In genomic region chr6:113970808-113971676, GRCh38 we compare ENCODE assay signal across 1 cellular context.
TF ChIP-seq lines count a peak whose summit lies in the region.

TSS of gene HDAC2 (minus strand) at chr6:113971148. CDS start at chr6:113970908, 240 bp downstream.

TF ChIP-seq in HepG2, 621 proteins besides CTCF, POLR2A, EP300 and RAD21 (continued from another document and continues in another):
- peak; percentile 93 for TF ChIP-seq ZNF770 (CRISPR knock-in tag; IDR thresholded peaks at IDR 0.05)
- peak; percentile 95 for TF ChIP-seq SALL1 (CRISPR knock-in tag; IDR thresholded peaks at IDR 0.05)
- peak; percentile 83; the same call in 1 of the 2 replicates for TF ChIP-seq ZNF224 (CRISPR knock-in tag; IDR thresholded peaks at IDR 0.05)
- peak; percentile 96 for TF ChIP-seq PHF8 (CRISPR knock-in tag; IDR thresholded peaks at IDR 0.05)
- peak; percentile 94 for TF ChIP-seq STAT5B (CRISPR knock-in tag; IDR thresholded peaks at IDR 0.05)
- peak; percentile 38; the same call in 1 of the 2 replicates for TF ChIP-seq ZNF577 (CRISPR knock-in tag; IDR thresholded peaks at IDR 0.05; ENCODE audit: borderline replicate concordance, low read depth)
- TF ChIP-seq ZNF431 (CRISPR knock-in tag; IDR thresholded peaks at IDR 0.05; ENCODE audit: borderline replicate concordance, low read depth): peak; percentile 93
- peak; percentile 74 for TF ChIP-seq PPARG (CRISPR knock-in tag; conservative IDR thresholded peaks at IDR 0.05)
- peak; percentile 75 for TF ChIP-seq KDM3A (CRISPR knock-in tag; IDR thresholded peaks at IDR 0.05; ENCODE audit: low read depth)
- peak; percentile 44; the same call in 1 of the 2 replicates for TF ChIP-seq CEBPG (CRISPR knock-in tag; IDR thresholded peaks at IDR 0.05)
- no peak; the same call in 1 of the 2 replicates for TF ChIP-seq RORA (CRISPR knock-in tag; IDR thresholded peaks at IDR 0.05)
- TF ChIP-seq IRF1 (CRISPR knock-in tag; IDR thresholded peaks at IDR 0.05; ENCODE audit: low read depth): peak; percentile 94
- peak; percentile 71; the same call in 1 of the 2 replicates for TF ChIP-seq KDM5A (IDR thresholded peaks at IDR 0.05; ENCODE audit: borderline replicate concordance, low read length)
- peak; percentile 92; the same call in 1 of the 2 replicates for TF ChIP-seq ZNF160 (CRISPR knock-in tag; IDR thresholded peaks at IDR 0.05)
- peak; percentile 91; the same call in 1 of the 2 replicates for TF ChIP-seq ZNF558 (CRISPR knock-in tag; IDR thresholded peaks at IDR 0.05; ENCODE audit: borderline replicate concordance)
- TF ChIP-seq RXRA (CRISPR knock-in tag; IDR thresholded peaks at IDR 0.05): peak; percentile 81
- peak; percentile 64 for TF ChIP-seq GMEB2 (CRISPR knock-in tag; IDR thresholded peaks at IDR 0.05; ENCODE audit: low read depth)
- 0 out of 2 replicates have a peak, but pooled peaks have one; percentile 73 for TF ChIP-seq ZNF746 (CRISPR knock-in tag; IDR thresholded peaks at IDR 0.05)
- TF ChIP-seq TCF7 (IDR thresholded peaks at IDR 0.05; ENCODE audit: low read depth): no peak
- TF ChIP-seq DNMT3B (CRISPR knock-in tag; conservative IDR thresholded peaks at IDR 0.05): peak; percentile 97
- TF ChIP-seq SMAD3 (CRISPR knock-in tag; IDR thresholded peaks at IDR 0.05): 0 out of 2 replicates have a peak, but pooled peaks have one; percentile 36
- peak; percentile 51 for TF ChIP-seq PRPF4 (IDR thresholded peaks at IDR 0.05; ENCODE audit: low read depth, low read length, poor library complexity, severe bottlenecking)
- 0 out of 2 replicates have a peak, but pooled peaks have one; percentile 10 for TF ChIP-seq ZNF710 (CRISPR knock-in tag; IDR thresholded peaks at IDR 0.05; ENCODE audit: borderline replicate concordance)
- 0 out of 2 replicates have a peak, but pooled peaks have one; percentile 61 for TF ChIP-seq MAF1 (CRISPR knock-in tag; IDR thresholded peaks at IDR 0.05; ENCODE audit: borderline replicate concordance)
- TF ChIP-seq ZNF430 (CRISPR knock-in tag; IDR thresholded peaks at IDR 0.05): peak; percentile 99
- TF ChIP-seq HIVEP1 (CRISPR knock-in tag; IDR thresholded peaks at IDR 0.05): no peak
- no peak; the same call in 1 of the 2 replicates for TF ChIP-seq ATF6 (CRISPR knock-in tag; conservative IDR thresholded peaks at IDR 0.05)
- TF ChIP-seq SP4 (CRISPR knock-in tag; IDR thresholded peaks at IDR 0.05): peak; percentile 86
- no peak for TF ChIP-seq CHD4 (IDR thresholded peaks at IDR 0.05; ENCODE audit: borderline replicate concordance, low read length)
- no peak for TF ChIP-seq RAD51 (IDR thresholded peaks at IDR 0.05; ENCODE audit: borderline replicate concordance)
- no peak for TF ChIP-seq CCAR2 (optimal IDR thresholded peaks at IDR 0.05; ENCODE audit: low read depth, low read length)
- no peak for TF ChIP-seq GPBP1L1 (CRISPR knock-in tag; IDR thresholded peaks at IDR 0.05)
- peak; percentile 92 for TF ChIP-seq ATF7 (IDR thresholded peaks at IDR 0.05)
- TF ChIP-seq ATF7 (CRISPR knock-in tag; IDR thresholded peaks at IDR 0.05): peak; percentile 70; the same call in 1 of the 2 replicates
- peak; percentile 96 for TF ChIP-seq BHLHE40 (IDR thresholded peaks at IDR 0.05; ENCODE audit: low read length)
- peak; percentile 42 for TF ChIP-seq ZSCAN25 (CRISPR knock-in tag; IDR thresholded peaks at IDR 0.05)
- peak; percentile 83 for TF ChIP-seq ZNF672 (CRISPR knock-in tag; IDR thresholded peaks at IDR 0.05)
- no peak; the same call in 1 of the 2 replicates for TF ChIP-seq NFIC (IDR thresholded peaks at IDR 0.05; ENCODE audit: low read length)
- no peak for TF ChIP-seq ZNF260 (CRISPR knock-in tag; IDR thresholded peaks at IDR 0.05; ENCODE audit: borderline replicate concordance, low read depth)
- no peak; the same call in 1 of the 2 replicates for TF ChIP-seq ZSCAN29 (CRISPR knock-in tag; conservative IDR thresholded peaks at IDR 0.05)
- TF ChIP-seq PREB (CRISPR knock-in tag; IDR thresholded peaks at IDR 0.05): no peak
- peak; percentile 89; the same call in 1 of the 2 replicates for TF ChIP-seq THAP7 (CRISPR knock-in tag; IDR thresholded peaks at IDR 0.05)
- TF ChIP-seq JUNB (CRISPR knock-in tag; IDR thresholded peaks at IDR 0.05; ENCODE audit: borderline replicate concordance): peak; percentile 87; the same call in 1 of the 2 replicates
- peak; percentile 56 for TF ChIP-seq TAF15 (IDR thresholded peaks at IDR 0.05; ENCODE audit: low read depth, low read length, poor library complexity, severe bottlenecking)
- peak; percentile 92 for TF ChIP-seq ZFX (CRISPR knock-in tag; IDR thresholded peaks at IDR 0.05; ENCODE audit: low read depth)
- peak; percentile 93; the same call in 1 of the 2 replicates for TF ChIP-seq PAX8 (CRISPR knock-in tag; IDR thresholded peaks at IDR 0.05; ENCODE audit: borderline replicate concordance)
- peak; percentile 96 for TF ChIP-seq ZNF552 (CRISPR knock-in tag; IDR thresholded peaks at IDR 0.05; ENCODE audit: borderline replicate concordance)
- no peak for TF ChIP-seq ZUFSP (CRISPR knock-in tag; IDR thresholded peaks at IDR 0.05; ENCODE audit: borderline replicate concordance)
- peak; percentile 98; the same call in 1 of the 2 replicates for TF ChIP-seq SP140L (CRISPR knock-in tag; IDR thresholded peaks at IDR 0.05; ENCODE audit: borderline replicate concordance)
- TF ChIP-seq BORCS8-MEF2B (CRISPR knock-in tag; IDR thresholded peaks at IDR 0.05): peak; percentile 96
- TF ChIP-seq ATF7-NPFF (CRISPR knock-in tag; IDR thresholded peaks at IDR 0.05; ENCODE audit: low read depth): peak; percentile 99
- TF ChIP-seq ZNF570 (CRISPR knock-in tag; IDR thresholded peaks at IDR 0.05; ENCODE audit: borderline replicate concordance): peak; percentile 97; the same call in 1 of the 2 replicates
- peak; percentile 89 for TF ChIP-seq NAIF1 (CRISPR knock-in tag; IDR thresholded peaks at IDR 0.05; ENCODE audit: borderline replicate concordance)
- TF ChIP-seq GATAD2A (CRISPR knock-in tag; IDR thresholded peaks at IDR 0.05): peak; percentile 83; the same call in 1 of the 2 replicates
- peak; percentile 87 for TF ChIP-seq SIX4 (CRISPR knock-in tag; IDR thresholded peaks at IDR 0.05)
- TF ChIP-seq ZNF776 (CRISPR knock-in tag; IDR thresholded peaks at IDR 0.05): peak; percentile 91
- peak; percentile 90 for TF ChIP-seq ZNF350 (CRISPR knock-in tag; IDR thresholded peaks at IDR 0.05; ENCODE audit: borderline replicate concordance, low read depth)
